1 cellular context compared by ENCODE assay signal in the genomic region with DNA sequence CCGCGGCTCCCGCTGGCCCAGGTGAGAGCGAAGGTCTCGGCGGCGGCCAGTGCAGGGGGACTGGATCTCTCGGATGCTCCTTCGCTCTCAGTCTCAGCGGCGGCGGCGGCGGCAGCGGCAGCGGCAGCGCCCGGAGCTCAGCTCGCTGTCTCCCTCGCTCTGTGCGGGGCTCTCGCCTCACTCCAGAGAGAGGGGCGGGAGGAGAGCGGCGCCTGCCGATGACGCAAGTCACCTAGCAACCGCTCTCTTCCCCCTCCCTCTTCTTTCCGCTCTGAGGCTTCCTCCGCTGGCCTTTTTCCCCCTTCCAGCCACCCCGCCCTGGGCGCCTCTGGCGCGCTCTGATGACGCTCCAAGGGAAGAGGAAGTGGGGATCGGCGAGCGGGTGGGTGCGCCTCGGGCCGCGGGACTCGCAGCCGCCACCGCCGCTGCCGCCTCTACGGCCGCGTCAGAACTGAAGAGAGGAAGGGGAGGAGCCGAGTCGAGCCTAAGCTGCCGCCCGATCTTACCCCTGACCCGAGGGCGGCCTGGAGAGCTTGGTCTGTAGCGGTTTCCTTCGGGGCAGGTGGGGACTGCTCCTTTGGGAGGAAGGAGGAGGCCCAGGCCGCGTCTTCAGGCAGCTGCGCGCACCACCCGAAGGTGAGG.
TF ChIP-seq lines count a peak whose summit lies in the region.

Gene FBXW7 (minus strand): TSS at position 190 of the 642 bp plus-strand sequence. CDS start 124,289 bp downstream, outside the sequence.

TF ChIP-seq in K562, 482 proteins besides CTCF, POLR2A, EP300 and RAD21 (continued from another document and continues in another):
- TF ChIP-seq ATF2 (CRISPR knock-in tag; IDR thresholded peaks at IDR 0.05) = no peak
- peak; percentile 100 for TF ChIP-seq CREM (IDR thresholded peaks at IDR 0.05; ENCODE audit: low read depth)
- no peak for TF ChIP-seq ZNF3 (CRISPR knock-in tag; IDR thresholded peaks at IDR 0.05)
- TF ChIP-seq MNT (conservative IDR thresholded peaks at IDR 0.05) = peak; percentile 76 to 88
- TF ChIP-seq KLF1 (tag; IDR thresholded peaks at IDR 0.05) = peak; percentile 54; the same call in 1 of the 2 replicates
- TF ChIP-seq POLR2B (IDR thresholded peaks at IDR 0.05; ENCODE audit: low read depth, partially characterized antibody) = peak; percentile 65
- TF ChIP-seq ERF (CRISPR knock-in tag; IDR thresholded peaks at IDR 0.05) = no peak
- no peak for TF ChIP-seq BRD4 (IDR thresholded peaks at IDR 0.05)
- no peak for TF ChIP-seq NR4A1 (CRISPR knock-in tag; IDR thresholded peaks at IDR 0.05)
- TF ChIP-seq NR4A1 (tag; IDR thresholded peaks at IDR 0.05) = 0 out of 2 replicates have a peak, but pooled peaks have one; percentile 26
- TF ChIP-seq RFX1 (IDR thresholded peaks at IDR 0.05) = peak; percentile 98
- TF ChIP-seq CBX3 (IDR thresholded peaks at IDR 0.05; ENCODE audit: borderline replicate concordance in 1 of 2, low read length in 2 of 2) = peak in 1 of 2 experiments; percentile 10; a peak in 1 of 3 replicates
- TF ChIP-seq ESRRA (IDR thresholded peaks at IDR 0.05; ENCODE audit: borderline replicate concordance, low read depth) = peak; percentile 72; the same call in 1 of the 2 replicates
- TF ChIP-seq ELF1 (tag; IDR thresholded peaks at IDR 0.05) = peak; percentile 98
- TF ChIP-seq L3MBTL2 (IDR thresholded peaks at IDR 0.05) = peak; percentile 91; the same call in 1 of the 2 replicates
- TF ChIP-seq ZNF445 (CRISPR knock-in tag; IDR thresholded peaks at IDR 0.05; ENCODE audit: low read depth) = no peak
- no peak for TF ChIP-seq ZNF586 (CRISPR knock-in tag; conservative IDR thresholded peaks at IDR 0.05)
- peak; percentile 20; the same call in 1 of the 2 replicates for TF ChIP-seq ZBTB7A (IDR thresholded peaks at IDR 0.05; ENCODE audit: borderline replicate concordance, control insufficient read depth, low read depth, low read length)
- no peak for TF ChIP-seq DEAF1 (CRISPR knock-in tag; IDR thresholded peaks at IDR 0.05)
- TF ChIP-seq DMBX1 (CRISPR knock-in tag; IDR thresholded peaks at IDR 0.05; ENCODE audit: borderline replicate concordance) = no peak
- TF ChIP-seq CEBPB (tag; IDR thresholded peaks at IDR 0.05) = peak; percentile 33; the same call in 1 of the 2 replicates
- peak; percentile 93 for TF ChIP-seq ATF3 (IDR thresholded peaks at IDR 0.05)
- peak; percentile 37; the same call in 1 of the 2 replicates for TF ChIP-seq ATF3 (CRISPR knock-in tag; conservative IDR thresholded peaks at IDR 0.05)
- TF ChIP-seq ZBTB43 (CRISPR knock-in tag; IDR thresholded peaks at IDR 0.05) = no peak
- TF ChIP-seq CCNT2 (IDR thresholded peaks at IDR 0.05; ENCODE audit: borderline replicate concordance, extremely low read depth, insufficient read length, low read depth, low read length) = peak; percentile 58
- no peak for TF ChIP-seq HDAC2 (IDR thresholded peaks at IDR 0.05)
- TF ChIP-seq ELF2 (CRISPR knock-in tag; IDR thresholded peaks at IDR 0.05) = peak; percentile 96
- TF ChIP-seq YY1 (IDR thresholded peaks at IDR 0.05; ENCODE audit: borderline replicate concordance in 1 of 3, control insufficient read depth in 1 of 3, extremely low read depth in 1 of 3, insufficient read depth in 3 of 3, insufficient read length in 1 of 3, insufficient replicate concordance in 2 of 3, low read depth in 1 of 3, low read length in 2 of 3) = peak in 1 of 3 experiments; percentile 16
- TF ChIP-seq CBX1 (IDR thresholded peaks at IDR 0.05; ENCODE audit: low read depth) = peak; percentile 12; the same call in 1 of the 2 replicates
- peak in 2 of 3 experiments; percentile 34 to 90; a peak in 3 of 6 replicates for TF ChIP-seq ZBTB11 (CRISPR knock-in tag; IDR thresholded peaks at IDR 0.05)
- no peak for TF ChIP-seq NR2C2 (CRISPR knock-in tag; IDR thresholded peaks at IDR 0.05)
- TF ChIP-seq NR2C2 (tag; IDR thresholded peaks at IDR 0.05) = peak; percentile 92
- peak; percentile 93 for TF ChIP-seq RBFOX2 (IDR thresholded peaks at IDR 0.05; ENCODE audit: low read depth, low read length)
- TF ChIP-seq PTBP1 (IDR thresholded peaks at IDR 0.05; ENCODE audit: low read depth, low read length) = no peak
- no peak for TF ChIP-seq MAX (CRISPR knock-in tag; IDR thresholded peaks at IDR 0.05)
- no peak for TF ChIP-seq NR2F6 (CRISPR knock-in tag; IDR thresholded peaks at IDR 0.05)
- TF ChIP-seq ZSCAN29 (IDR thresholded peaks at IDR 0.05) = 0 out of 2 replicates have a peak, but pooled peaks have one; percentile 32
- TF ChIP-seq, protein P1, sequence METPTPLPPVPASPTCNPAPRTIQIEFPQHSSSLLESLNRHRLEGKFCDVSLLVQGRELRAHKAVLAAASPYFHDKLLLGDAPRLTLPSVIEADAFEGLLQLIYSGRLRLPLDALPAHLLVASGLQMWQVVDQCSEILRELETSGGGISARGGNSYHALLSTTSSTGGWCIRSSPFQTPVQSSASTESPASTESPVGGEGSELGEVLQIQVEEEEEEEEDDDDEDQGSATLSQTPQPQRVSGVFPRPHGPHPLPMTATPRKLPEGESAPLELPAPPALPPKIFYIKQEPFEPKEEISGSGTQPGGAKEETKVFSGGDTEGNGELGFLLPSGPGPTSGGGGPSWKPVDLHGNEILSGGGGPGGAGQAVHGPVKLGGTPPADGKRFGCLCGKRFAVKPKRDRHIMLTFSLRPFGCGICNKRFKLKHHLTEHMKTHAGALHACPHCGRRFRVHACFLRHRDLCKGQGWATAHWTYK (CRISPR knock-in tag; IDR thresholded peaks at IDR 0.05) = no peak
- peak; percentile 92 for TF ChIP-seq TFAP4 (CRISPR knock-in tag; IDR thresholded peaks at IDR 0.05; ENCODE audit: borderline replicate concordance)
- peak; percentile 50; the same call in 1 of the 2 replicates for TF ChIP-seq SMAD4 (CRISPR knock-in tag; conservative IDR thresholded peaks at IDR 0.05)
- TF ChIP-seq U2AF1 (optimal IDR thresholded peaks at IDR 0.05; ENCODE audit: low read depth, low read length) = no peak
- TF ChIP-seq MTA2 (IDR thresholded peaks at IDR 0.05; ENCODE audit: low read depth) = no peak
- 0 out of 2 replicates have a peak, but pooled peaks have one; percentile 12 for TF ChIP-seq TARDBP (IDR thresholded peaks at IDR 0.05)
- 0 out of 2 replicates have a peak, but pooled peaks have one; percentile 52 for TF ChIP-seq JUN (IDR thresholded peaks at IDR 0.05; ENCODE audit: borderline replicate concordance, low read depth, low read length)
- TF ChIP-seq JUN (CRISPR knock-in tag; IDR thresholded peaks at IDR 0.05; ENCODE audit: borderline replicate concordance) = no peak
- TF ChIP-seq TRIM24 (IDR thresholded peaks at IDR 0.05) = no peak
- no peak for TF ChIP-seq STAG1 (CRISPR knock-in tag; IDR thresholded peaks at IDR 0.05; ENCODE audit: borderline replicate concordance)
- TF ChIP-seq, protein P2, sequence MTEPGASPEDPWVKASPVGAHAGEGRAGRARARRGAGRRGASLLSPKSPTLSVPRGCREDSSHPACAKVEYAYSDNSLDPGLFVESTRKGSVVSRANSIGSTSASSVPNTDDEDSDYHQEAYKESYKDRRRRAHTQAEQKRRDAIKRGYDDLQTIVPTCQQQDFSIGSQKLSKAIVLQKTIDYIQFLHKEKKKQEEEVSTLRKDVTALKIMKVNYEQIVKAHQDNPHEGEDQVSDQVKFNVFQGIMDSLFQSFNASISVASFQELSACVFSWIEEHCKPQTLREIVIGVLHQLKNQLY (CRISPR knock-in tag; conservative IDR thresholded peaks at IDR 0.05) = no peak
